ENCODE assay signal across 25 cellular contexts in genomic region chr1:20726107-20726911, GRCh38. TPM values are rescaled to one million over a fixed set of nuclear protein-coding genes. Genes with fewer than 3 reads are reported as not detected.
DNase-seq lines count a peak whose midpoint lies in the region; ATAC-seq, FAIRE-seq and TF ChIP-seq lines count a peak whose summit lies in the region.
"Had no signal": no experiment of that assay in that cellular context is flagged by ENCODE, and none has a peak within 500 bp of the region (broad histone marks: within the 10 kb centered on the region; RNA-seq: fewer than 3 reads in every experiment).

No MANE protein-coding gene starts in this region.

- H3K9me3 Mint-ChIP-seq in chondrocyte (ENCODE audit: low read depth): no peaks in the 10 kb centered on the region
- H3K9me3 Mint-ChIP-seq: CD4-positive, CD25-positive, alpha-beta regulatory T cell; dendritic cell treated with granulocyte-macrophage colony-stimulating factor and Interleukin-4, amounts not matched to agents 40 ng/mL and 50 ng/mL, for 4 days; naive thymus-derived CD4-positive, alpha-beta T cell had no signal

- no peak overlapping the region for H3K9ac ChIP-seq in HepG2 (ENCODE audit: insufficient read depth, low read depth, low read length)

- no peaks in the 10 kb centered on the region for H3K9me3 ChIP-seq in right lobe of liver
- H3K9me3 ChIP-seq in HepG2 (ENCODE audit: low read length): no peaks in the 10 kb centered on the region
- H3K9me3 ChIP-seq in osteoblast (ENCODE audit: low read depth, low read length): no peaks in the 10 kb centered on the region
- H3K9me3 ChIP-seq: HAP-1, pancreas had no signal

- H3K27me3 ChIP-seq in right lobe of liver: no peaks in the 10 kb centered on the region
- peaks cover 5 to 15% of the 10 kb centered on the region in 2 experiments; a peak in 3 of 5 replicates for H3K27me3 ChIP-seq in HepG2 (ENCODE audit: control insufficient read depth in 1 of 2, insufficient read depth in 2 of 2, low read length in 2 of 2)
- H3K27me3 ChIP-seq in osteoblast (ENCODE audit: insufficient read depth, low read length): peaks cover 26% of the 10 kb centered on the region
- H3K27me3 ChIP-seq: pancreas had no signal

- no peaks in the 10 kb centered on the region for H3K36me3 Mint-ChIP-seq in chondrocyte (ENCODE audit: low read depth)
- H3K36me3 Mint-ChIP-seq: CD4-positive, CD25-positive, alpha-beta regulatory T cell; naive thymus-derived CD4-positive, alpha-beta T cell had no signal

- in situ Hi-C loops in HepG2 (cut with HindIII; ENCODE audit: extremely low pct_ligation_motif_present, low pct_unique_long_range_greater_than_20kb): no loop called here

- intact Hi-C loops in right lobe of liver (cut with DNase I): no loop called here
- intact Hi-C loops in HepG2 (cut with micrococcal nuclease; ENCODE audit: unreplicated experiment): no loop called here

- WGBS in right lobe of liver (ENCODE audit: insufficient coverage, low coverage, low lambda C conversion rate, missing lambda C conversion rate): 97% methylated on average over 6 of the region's 25 CpGs
- WGBS in HepG2 (ENCODE audit: low lambda C conversion rate): 75% methylated on average over 11 of the region's 25 CpGs

- no peak overlapping the region for H3K4me3 ChIP-seq in right lobe of liver
- H3K4me3 ChIP-seq in HepG2 (replicated peaks in 1 of 3; ENCODE audit: insufficient read depth in 1 of 3, low read depth in 2 of 3, low read length in 3 of 3): no peak overlapping the region
- no peak overlapping the region for H3K4me3 ChIP-seq in osteoblast (ENCODE audit: insufficient read depth, low read length)
- H3K4me3 ChIP-seq: HAP-1, pancreas had no signal

- no TSS peak for BruUV-seq in HepG2 (replicated peaks; lab: Mats Ljungman, UMichigan)

- POLR2A ChIA-PET in HepG2 (lab: Yijun Ruan, JAX): no interaction called here

- ATAC-seq in right lobe of liver (no peak), HepG2 (no peak), GM19351 (IDR thresholded peaks at IDR 0.05; ENCODE audit: unreplicated experiment) (no peak), HG02938 (IDR thresholded peaks at IDR 0.05; ENCODE audit: unreplicated experiment) (no peak)
- ATAC-seq: naive thymus-derived CD4-positive, alpha-beta T cell; pancreas; PC-3; right cardiac atrium had no signal

- no peak for TF ChIP-seq RAD21 in HepG2 (CRISPR knock-in tag; IDR thresholded peaks at IDR 0.05)

- TF ChIP-seq POLR2A in right lobe of liver (IDR thresholded peaks at IDR 0.05) (no peak), HepG2 (IDR thresholded peaks at IDR 0.05; ENCODE audit: insufficient read depth in 1 of 2, low read depth in 2 of 2, low read length in 2 of 2) (no peak)

- TF ChIP-seq CTCF in right lobe of liver (IDR thresholded peaks at IDR 0.05) (no peak), HepG2 (CRISPR knock-in tag; IDR thresholded peaks at IDR 0.05) (no peak), chondrocyte (IDR thresholded peaks at IDR 0.05) (no peak), osteoblast (IDR thresholded peaks at IDR 0.05; ENCODE audit: extremely low read depth, low read depth, low read length) (no peak)

- H3K27me3 Mint-ChIP-seq in chondrocyte (ENCODE audit: low read depth): peaks cover 4% of the 10 kb centered on the region

- no peaks in the 10 kb centered on the region for H4K20me1 ChIP-seq in HepG2 (ENCODE audit: insufficient read depth, low read length)
- H4K20me1 ChIP-seq in osteoblast (ENCODE audit: insufficient read depth, low read length): peaks cover 5% of the 10 kb centered on the region

- H3K4me1 ChIP-seq in right lobe of liver (no peaks in the 10 kb centered on the region), HepG2 (ENCODE audit: insufficient read depth, low read length) (peaks cover 33% of the 10 kb centered on the region), osteoblast (ENCODE audit: insufficient read depth, low read length) (no peaks in the 10 kb centered on the region)
- H3K4me1 ChIP-seq: HAP-1, pancreas had no signal

- no peak overlapping the region for H2AFZ ChIP-seq in HepG2 (ENCODE audit: low read length)
- H2AFZ ChIP-seq in osteoblast (ENCODE audit: low read length): no peak overlapping the region

- H3K79me2 ChIP-seq in HepG2 (ENCODE audit: insufficient read depth, low read length) (no peaks in the 10 kb centered on the region), osteoblast (ENCODE audit: insufficient read depth, low read length) (no peaks in the 10 kb centered on the region)

- H3K4me2 ChIP-seq in HepG2 (ENCODE audit: low read depth, low read length): no peak overlapping the region
- no peak overlapping the region for H3K4me2 ChIP-seq in osteoblast (ENCODE audit: insufficient read depth, low read length)

- H3K27ac Mint-ChIP-seq in chondrocyte (ENCODE audit: unreplicated experiment): no peak overlapping the region
- H3K27ac Mint-ChIP-seq: dendritic cell treated with granulocyte-macrophage colony-stimulating factor and Interleukin-4, amounts not matched to agents 40 ng/mL and 50 ng/mL, for 4 days; naive thymus-derived CD4-positive, alpha-beta T cell had no signal

- H3K27ac ChIP-seq in right lobe of liver (no peak overlapping the region), HepG2 (ENCODE audit: extremely low read length, insufficient read depth, low read length) (no peak overlapping the region), osteoblast (ENCODE audit: low read depth, low read length) (no peak overlapping the region), caudate nucleus (ENCODE audit: low read depth, low read length) (no peak overlapping the region)
- H3K27ac ChIP-seq: pancreas had no signal

- CTCF ChIA-PET in HepG2 (lab: Yijun Ruan, JAX; ENCODE audit: low intra/inter-chr PET ratio, low total read pairs): no interaction called here

- DNase-seq in right lobe of liver (peak in 2 of 3 donors; percentile 40 to 48), HepG2 (ENCODE audit: low spot score) (no peak), chondrocyte (ENCODE audit: low spot score) (peak; percentile 88), osteoblast (ENCODE audit: insufficient read length, low spot score, missing footprints) (peak; percentile 65), NAMALWA (ENCODE audit: low spot score) (no peak), caudate nucleus (lab: John Stamatoyannopoulos, UW) (no peak)
- DNase-seq: activated CD4-positive, alpha-beta T cell treated with anti-CD3 and anti-CD28 coated beads for 4 hours; activated gamma-delta T cell; amniotic stem cell; CD4-positive, CD25-positive, alpha-beta regulatory T cell; DMS 273 treated with DMSO at 0.1 percent for 48 hours; glutamatergic neuron; KBM-7; MM.1S; NCI-H1694; NCI-H226; PC-3 had no signal

- no peak overlapping the region for H3K4me3 Mint-ChIP-seq in chondrocyte (ENCODE audit: unreplicated experiment)
- H3K4me3 Mint-ChIP-seq: CD4-positive, CD25-positive, alpha-beta regulatory T cell; dendritic cell treated with granulocyte-macrophage colony-stimulating factor and Interleukin-4, amounts not matched to agents 40 ng/mL and 50 ng/mL, for 4 days had no signal

- FAIRE-seq in HepG2 (lab: Jason Lieb, UNC): no peak
- FAIRE-seq: pancreas had no signal

- TF ChIP-seq EP300 in HepG2 (IDR thresholded peaks at IDR 0.05; ENCODE audit: low read depth in 2 of 2, low read length in 2 of 2) (no peak), HepG2 (CRISPR knock-in tag; IDR thresholded peaks at IDR 0.05; ENCODE audit: borderline replicate concordance) (no peak)

- H3K4me1 Mint-ChIP-seq in chondrocyte (ENCODE audit: low read depth): peaks cover 1% of the 10 kb centered on the region

- H3K36me3 ChIP-seq in right lobe of liver (no peaks in the 10 kb centered on the region), HepG2 (replicated peaks in 1 of 2; ENCODE audit: control insufficient read depth in 1 of 2, insufficient read depth in 2 of 2, low read length in 2 of 2) (no peaks in the 10 kb centered on the region), osteoblast (ENCODE audit: insufficient read depth, low read length) (no peaks in the 10 kb centered on the region)
- H3K36me3 ChIP-seq: HAP-1, pancreas had no signal

RNA-seq across cellular contexts. Expression of gene SH2D5, which starts 6.2 kb away (rescaled TPM):
- total RNA-seq in right lobe of liver (1 to 10 TPM in 2 of 6 experiments, under 1 TPM in 1, not detected in 3; 0.80 to 1.8 (median 1.4) TPM), HepG2 (2016; rRNA removed; fragmentation: Illumina TruSeq; extraction: Trizol) (1.7 and 3.4 TPM in 2 replicates), chondrocyte (0.15 to 1.1 TPM (median 0.75 TPM) in 3 replicates), osteoblast (1.4 and 1.8 TPM in 2 replicates)
- total RNA-seq in HepG2 (2016; cell fraction: cytosol; rRNA removed; fragmentation: Illumina TruSeq; extraction: Trizol; ENCODE audit: low read depth): 0.20 and 0.26 TPM in 2 replicates
- 1.6 and 2.0 TPM in 2 replicates for total RNA-seq in HepG2 (2016; cell fraction: insoluble cytoplasmic fraction; rRNA removed; fragmentation: Illumina TruSeq; extraction: Trizol)
- 1.4 and 1.8 TPM in 2 replicates for total RNA-seq in HepG2 (2016; cell fraction: membrane; rRNA removed; fragmentation: Illumina TruSeq; extraction: Trizol)
- total RNA-seq in HepG2 (2016; cell fraction: nucleus; rRNA removed; fragmentation: Illumina TruSeq; extraction: Trizol): 1.8 and 2.2 TPM in 2 replicates
- 1.2 and 1.4 TPM in 2 replicates for polyA plus RNA-seq in HepG2 (2011; rRNA removed)
- 0.87 and 0.92 TPM in 2 replicates for polyA plus RNA-seq in HepG2 (2011; cell fraction: cytosol; rRNA removed)
- polyA plus RNA-seq in HepG2 (2011; cell fraction: nucleus; rRNA removed): 7.0 and 10.0 TPM in 2 replicates
- polyA plus RNA-seq in HepG2 (2012): 0.94 and 1.8 TPM in 2 replicates
- polyA plus RNA-seq in HepG2 (2016; cell fraction: cytosol; fragmentation: Illumina TruSeq; extraction: Trizol; ENCODE audit: low read depth): 0.29 and 0.55 TPM in 2 replicates
- 0.69 and 1.5 TPM in 2 replicates for polyA plus RNA-seq in HepG2 (2016; cell fraction: insoluble cytoplasmic fraction; fragmentation: Illumina TruSeq; extraction: Trizol; ENCODE audit: low read depth)
- polyA plus RNA-seq in HepG2 (2016; cell fraction: membrane; fragmentation: Illumina TruSeq; extraction: Trizol; ENCODE audit: low read depth): 0.64 and 0.86 TPM in 2 replicates
- 4.8 and 5.7 TPM in 2 replicates for polyA plus RNA-seq in HepG2 (2016; cell fraction: nucleus; fragmentation: Illumina TruSeq; extraction: Trizol; ENCODE audit: insufficient read depth, low read depth)
- polyA minus RNA-seq in HepG2 (2011; rRNA and poly(A)+ RNA removed; ENCODE audit: low replicate concordance): 0.05 and 0.76 TPM in 2 replicates
- polyA minus RNA-seq in HepG2 (2011; cell fraction: cytosol; rRNA and poly(A)+ RNA removed): 0.40 and 1.4 TPM in 2 replicates
- polyA minus RNA-seq in HepG2 (2011; cell fraction: nucleus; rRNA and poly(A)+ RNA removed): 0.77 and 0.87 TPM in 2 replicates
- total RNA-seq: CD4-positive, CD25-positive, alpha-beta regulatory T cell had no signal
- polyA plus RNA-seq: CD4-positive, CD25-positive, alpha-beta regulatory T cell; naive thymus-derived CD4-positive, alpha-beta T cell had no signal

RNA-seq across cellular contexts. Expression of gene KIF17, which starts 8.5 kb away (rescaled TPM):
- 1 to 10 TPM; 1.0 to 3.2 (median 1.3) TPM for total RNA-seq in right lobe of liver
- total RNA-seq in HepG2 (2016; rRNA removed; fragmentation: Illumina TruSeq; extraction: Trizol): 0.24 and 0.25 TPM in 2 replicates
- not detected in 2 replicates for total RNA-seq in HepG2 (2016; cell fraction: cytosol; rRNA removed; fragmentation: Illumina TruSeq; extraction: Trizol; ENCODE audit: low read depth)
- total RNA-seq in HepG2 (2016; cell fraction: insoluble cytoplasmic fraction; rRNA removed; fragmentation: Illumina TruSeq; extraction: Trizol): 0.13 and 0.27 TPM in 2 replicates
- 0.34 TPM in 1 of 2 replicates, not detected in the other for total RNA-seq in HepG2 (2016; cell fraction: membrane; rRNA removed; fragmentation: Illumina TruSeq; extraction: Trizol)
- 0.16 TPM in 1 of 2 replicates, not detected in the other for total RNA-seq in HepG2 (2016; cell fraction: nucleus; rRNA removed; fragmentation: Illumina TruSeq; extraction: Trizol)
- polyA plus RNA-seq in HepG2 (2011; rRNA removed): 0.44 and 0.52 TPM in 2 replicates
- 0.27 and 0.36 TPM in 2 replicates for polyA plus RNA-seq in HepG2 (2011; cell fraction: cytosol; rRNA removed)
- 0.63 and 0.69 TPM in 2 replicates for polyA plus RNA-seq in HepG2 (2011; cell fraction: nucleus; rRNA removed)
- 0.35 and 0.60 TPM in 2 replicates for polyA plus RNA-seq in HepG2 (2012)
- polyA plus RNA-seq in HepG2 (2016; cell fraction: cytosol; fragmentation: Illumina TruSeq; extraction: Trizol; ENCODE audit: low read depth): 0.11 and 0.24 TPM in 2 replicates
- 0.21 TPM in 1 of 2 replicates, not detected in the other for polyA plus RNA-seq in HepG2 (2016; cell fraction: insoluble cytoplasmic fraction; fragmentation: Illumina TruSeq; extraction: Trizol; ENCODE audit: low read depth)
- polyA plus RNA-seq in HepG2 (2016; cell fraction: membrane; fragmentation: Illumina TruSeq; extraction: Trizol; ENCODE audit: low read depth): 0.14 and 0.47 TPM in 2 replicates
- 0.36 TPM in 1 of 2 replicates, not detected in the other for polyA plus RNA-seq in HepG2 (2016; cell fraction: nucleus; fragmentation: Illumina TruSeq; extraction: Trizol; ENCODE audit: insufficient read depth, low read depth)
- polyA minus RNA-seq in HepG2 (2011; rRNA and poly(A)+ RNA removed; ENCODE audit: low replicate concordance): 0.78 TPM in 1 of 2 replicates, not detected in the other
- polyA minus RNA-seq in HepG2 (2011; cell fraction: cytosol; rRNA and poly(A)+ RNA removed): not detected in 2 replicates
- 0.52 and 0.62 TPM in 2 replicates for polyA minus RNA-seq in HepG2 (2011; cell fraction: nucleus; rRNA and poly(A)+ RNA removed)
- 0.51 to 1.3 TPM (median 0.95 TPM) in 3 replicates for total RNA-seq in chondrocyte
- 0.29 and 0.36 TPM in 2 replicates for total RNA-seq in osteoblast
- total RNA-seq: CD4-positive, CD25-positive, alpha-beta regulatory T cell; naive thymus-derived CD4-positive, alpha-beta T cell; T-helper 1 cell treated with Interleukin-12 subunit alpha and Interleukin-12 subunit beta and Interleukin-4 antibody, amounts not matched to agents 30 ng/mL and 1 ng/mL, for 36 hours had no signal
- polyA plus RNA-seq: CD4-positive, CD25-positive, alpha-beta regulatory T cell; naive thymus-derived CD4-positive, alpha-beta T cell had no signal

Comparison
In these comparisons a context has a peak if more than half of its experiments do, and no peak if none do; other contexts are left out.
1. DNase-seq: peak in right lobe of liver (2 of 3), chondrocyte (single experiment) and osteoblast (single experiment); none in HepG2 (single experiment), NAMALWA (single experiment) and caudate nucleus (0 of 61).